In the genomic region with DNA sequence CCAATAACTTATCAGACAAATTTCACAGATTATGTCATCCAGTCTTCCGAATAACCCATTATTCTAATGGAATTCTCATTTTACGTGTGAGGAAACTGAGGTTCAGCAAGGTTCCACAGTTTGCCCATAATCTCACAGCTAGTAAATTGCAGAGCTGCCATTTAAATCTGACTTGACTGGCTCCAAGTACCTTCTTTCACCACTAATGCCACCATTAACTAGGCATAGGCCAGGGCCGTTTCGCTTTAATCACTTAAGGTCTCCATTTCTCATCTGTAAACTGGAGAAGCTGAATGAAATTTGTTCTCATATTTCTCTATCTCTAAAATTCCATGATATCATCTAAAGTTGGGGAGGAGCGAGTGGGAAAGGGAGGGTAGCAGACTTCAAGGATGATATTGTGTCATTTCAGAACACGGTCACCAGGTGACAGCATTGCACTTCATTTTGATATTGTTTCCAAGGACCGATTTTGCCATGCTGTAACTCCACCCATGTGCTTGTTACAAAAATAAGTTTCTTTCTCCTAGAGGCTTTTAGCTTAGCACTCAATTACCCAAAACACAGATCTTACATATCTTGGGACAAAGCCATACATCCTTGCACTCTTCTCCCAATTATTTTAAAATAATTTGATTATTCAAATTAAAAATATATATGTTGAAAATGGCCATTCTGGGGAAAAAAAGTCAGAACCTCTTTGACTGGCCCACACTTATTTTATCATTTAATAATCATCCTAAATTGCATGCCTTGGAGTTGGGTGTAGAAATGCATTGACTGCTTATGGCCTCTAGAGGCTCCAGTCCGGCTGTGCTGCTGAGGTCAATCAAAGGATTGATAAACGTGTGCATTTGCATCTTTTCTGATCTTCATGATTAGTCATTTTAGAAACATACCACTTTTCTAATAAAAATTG, we compare ENCODE assay signal across 8 cellular contexts.
DNase-seq lines count a peak whose midpoint lies in the region; ATAC-seq, FAIRE-seq and TF ChIP-seq lines count a peak whose summit lies in the region.

No MANE protein-coding gene starts in this region.

- WGBS in K562 (ENCODE audit: insufficient coverage, low coverage, missing lambda C conversion rate): 0% methylated on average over 9 of the region's 9 CpGs

- no peak for TF ChIP-seq EP300 in K562 (IDR thresholded peaks at IDR 0.05; ENCODE audit: low read length)

- H3K79me2 ChIP-seq in K562 (ENCODE audit: control insufficient read depth, insufficient read depth, low read length): no peaks in the 10 kb centered on the region

- peak; percentile 89 to 94 for TF ChIP-seq RAD21 in K562 (CRISPR knock-in tag; conservative IDR thresholded peaks at IDR 0.05 in 1 of 2, IDR thresholded peaks at IDR 0.05 in 1 of 2)

- ATAC-seq in GM18511 (IDR thresholded peaks at IDR 0.05; ENCODE audit: unreplicated experiment): peak; percentile 85
- peak; percentile 77 for ATAC-seq in HG03378 (IDR thresholded peaks at IDR 0.05; ENCODE audit: unreplicated experiment)
- peak; percentile 75 for ATAC-seq in K562
- ATAC-seq in HG02840 (IDR thresholded peaks at IDR 0.05; ENCODE audit: low FRiP score, unreplicated experiment): no peak

- no peak for TF ChIP-seq POLR2A in K562 (conservative IDR thresholded peaks at IDR 0.05)

- no peak overlapping the region for H3K27ac Mint-ChIP-seq in CD4-positive, alpha-beta memory T cell

- no peak for FAIRE-seq in K562 (lab: Jason Lieb, UNC)

- no peaks in the 10 kb centered on the region for H3K4me1 ChIP-seq in CD4-positive, alpha-beta memory T cell (ENCODE audit: insufficient read depth, low read length)
- H3K4me1 ChIP-seq in K562 (replicated peaks in 1 of 2; ENCODE audit: control insufficient read depth in 2 of 2, insufficient read depth in 2 of 2, low read length in 2 of 2): no peaks in the 10 kb centered on the region

- H3K9me3 ChIP-seq in CD4-positive, alpha-beta memory T cell (ENCODE audit: control insufficient read depth in 1 of 2, low read length in 2 of 2): no peaks in the 10 kb centered on the region
- no peaks in the 10 kb centered on the region for H3K9me3 ChIP-seq in K562 (replicated peaks; ENCODE audit: control insufficient read depth, insufficient read depth, low read depth, low read length)

- H3K4me2 ChIP-seq in K562 (ENCODE audit: insufficient read depth, low read length): no peak overlapping the region

- peak; percentile 37 to 71 (median 57); a peak in 5 of 6 replicates for TF ChIP-seq CTCF in K562 (IDR thresholded peaks at IDR 0.05 in 2 of 3, conservative IDR thresholded peaks at IDR 0.05 in 1 of 3; ENCODE audit: insufficient read depth in 2 of 3, low read depth in 1 of 3, low read length in 3 of 3)

- CTCF ChIA-PET in CD4-positive, alpha-beta memory T cell (lab: Charles Lee; ENCODE audit: partially characterized antibody): interaction anchor here (0.9 to 1.4 kb wide), 4 partner anchors 15 to 817 kb away, joined by 3 to 6 read pairs (median 3); no protein-coding TSS in a partner anchor
- CTCF ChIA-PET in K562 (lab: Yijun Ruan, JAX; ENCODE audit: low intra/inter-chr PET ratio): interaction anchor here (0.7 to 1.1 kb wide), 3 partner anchors 806 to 1813 kb away, joined by 3 to 4 read pairs (median 3); no protein-coding TSS in a partner anchor

- no TSS peak for BruUV-seq in K562 (replicated peaks; lab: Mats Ljungman, UMichigan)

- H3K4me3 ChIP-seq in CD4-positive, alpha-beta memory T cell (ENCODE audit: low read length in 2 of 2): no peak overlapping the region
- no peak overlapping the region for H3K4me3 ChIP-seq in K562

- no peaks in the 10 kb centered on the region for H3K4me1 Mint-ChIP-seq in CD4-positive, alpha-beta memory T cell

- no peak overlapping the region for H3K4me3 Mint-ChIP-seq in CD4-positive, alpha-beta memory T cell

- DNase-seq in CD4-positive, alpha-beta memory T cell: peak in 3 of 5 donors; percentile 14 to 23 (median 15)
- DNase-seq in NCI-H82 (lab: John Stamatoyannopoulos, UW) (peak; percentile 63), K562 (ENCODE audit: extremely low read depth in 1 of 4, low spot score in 3 of 4) (peak; percentile 24 to 52 (median 46)), left kidney (ENCODE audit: low read depth, low spot score) (peak; percentile 80), NK-92 (lab: John Stamatoyannopoulos, UW; ENCODE audit: unreplicated experiment) (no peak)

- H3K27me3 ChIP-seq in CD4-positive, alpha-beta memory T cell (ENCODE audit: insufficient read depth, low read length): no peaks in the 10 kb centered on the region
- no peaks in the 10 kb centered on the region for H3K27me3 ChIP-seq in K562 (ENCODE audit: control insufficient read depth in 2 of 2, insufficient read depth in 2 of 2, low read length in 2 of 2)

- in situ Hi-C loops in K562 (cut with MboI): loop anchor here (25.0 kb wide), 2 partner anchors 961 to 1814 kb away; no protein-coding TSS in a partner anchor

- H3K9me1 ChIP-seq in K562 (ENCODE audit: control insufficient read depth, insufficient read depth, low read length): no peaks in the 10 kb centered on the region

- intact Hi-C loops in CD4-positive, alpha-beta memory T cell (cut with micrococcal nuclease): loop anchor here (10.0 kb wide), 1 partner anchor 822 kb away; the partner anchor contains the start of gene TMEM200C
- intact Hi-C loops in K562 (cut with micrococcal nuclease): no loop called here

- no peaks in the 10 kb centered on the region for H3K36me3 Mint-ChIP-seq in CD4-positive, alpha-beta memory T cell

- no peak overlapping the region for H2AFZ ChIP-seq in K562 (ENCODE audit: low read depth, low read length)

- no peak overlapping the region for H3K9ac ChIP-seq in K562 (ENCODE audit: insufficient read depth in 1 of 2, low read depth in 2 of 2, low read length in 2 of 2)

- peaks cover 2 to 3% of the 10 kb centered on the region in 2 donors for H3K27me3 Mint-ChIP-seq in CD4-positive, alpha-beta memory T cell

- no peak overlapping the region for H3K27ac ChIP-seq in CD4-positive, alpha-beta memory T cell (ENCODE audit: low read depth, low read length)
- no peak overlapping the region for H3K27ac ChIP-seq in K562 (ENCODE audit: extremely low read depth, low read depth, low read length)

- no peaks in the 10 kb centered on the region for H3K9me3 Mint-ChIP-seq in CD4-positive, alpha-beta memory T cell

- no peaks in the 10 kb centered on the region for H3K36me3 ChIP-seq in CD4-positive, alpha-beta memory T cell (ENCODE audit: insufficient read depth, low read length)
- no peaks in the 10 kb centered on the region for H3K36me3 ChIP-seq in K562 (ENCODE audit: control insufficient read depth, insufficient read depth, low read length)

- POLR2A ChIA-PET in CD4-positive, alpha-beta memory T cell (lab: Charles Lee; ENCODE audit: partially characterized antibody): no interaction called here
- POLR2A ChIA-PET in K562 (lab: Yijun Ruan, JAX): no interaction called here

- no peaks in the 10 kb centered on the region for H4K20me1 ChIP-seq in K562 (replicated peaks; ENCODE audit: control insufficient read depth, insufficient read depth, low read length)

TF ChIP-seq in K562, 482 proteins besides CTCF, POLR2A, EP300 and RAD21 (continues in another document):
- TF ChIP-seq ZC3H11A (IDR thresholded peaks at IDR 0.05; ENCODE audit: low read depth, low read length): no peak
- TF ChIP-seq STAG1 (CRISPR knock-in tag; IDR thresholded peaks at IDR 0.05; ENCODE audit: borderline replicate concordance): peak; percentile 34; the same call in 1 of the 2 replicates
- TF ChIP-seq RB1 (IDR thresholded peaks at IDR 0.05; ENCODE audit: low read depth): 0 out of 2 replicates have a peak, but pooled peaks have one; percentile 15
- TF ChIP-seq MAZ (CRISPR knock-in tag; conservative IDR thresholded peaks at IDR 0.05 in 1 of 2, IDR thresholded peaks at IDR 0.05 in 1 of 2): 0 out of 4 replicates have a peak, but pooled peaks of 1 of the 2 experiments have one; percentile 22
- peak; percentile 83 for TF ChIP-seq DEAF1 (CRISPR knock-in tag; IDR thresholded peaks at IDR 0.05)
- 0 out of 2 replicates have a peak, but pooled peaks have one; percentile 9 for TF ChIP-seq SMAD3 (CRISPR knock-in tag; conservative IDR thresholded peaks at IDR 0.05)
- no peak for TF ChIP-seq RBM39 (optimal IDR thresholded peaks at IDR 0.05; ENCODE audit: low read depth, low read length)
- no peak for TF ChIP-seq KDM2B (CRISPR knock-in tag; IDR thresholded peaks at IDR 0.05)
